ENCODE assay signal across 8 cellular contexts in genomic region chr3:115623414-115623868, GRCh38. TPM values are rescaled to one million over a fixed set of nuclear protein-coding genes. Genes with fewer than 3 reads are reported as not detected.
DNase-seq lines count a peak whose midpoint lies in the region; ATAC-seq and TF ChIP-seq lines count a peak whose summit lies in the region.

TSS of gene GAP43 (plus strand) at chr3:115623510. CDS start at chr3:115623690, 180 bp downstream.

- H3K4me3 Mint-ChIP-seq in WTC11 (peak within 1 kb of the TSS; percentile 81), osteocyte (ENCODE audit: unreplicated experiment) (peak within 1 kb of the TSS; percentile 75)

- peak within 1 kb of the TSS; percentile 98 for H3K27ac Mint-ChIP-seq in WTC11
- H3K27ac Mint-ChIP-seq in osteocyte (ENCODE audit: unreplicated experiment) = peak within 1 kb of the TSS; percentile 5

- H3K9me3 Mint-ChIP-seq in WTC11 (no peaks in the 10 kb centered on the region), osteocyte (ENCODE audit: unreplicated experiment) (no peaks in the 10 kb centered on the region)

- H3K4me1 ChIP-seq in HUES48 (ENCODE audit: control insufficient read depth, insufficient read depth, low read length) = peaks cover 40% of the 10 kb centered on the region
- peaks cover 9% of the 10 kb centered on the region for H3K4me1 ChIP-seq in cardiac muscle cell (ENCODE audit: low read depth)

- H3K4me1 Mint-ChIP-seq in WTC11 (peaks cover 33% of the 10 kb centered on the region), osteocyte (ENCODE audit: unreplicated experiment) (peaks cover 15% of the 10 kb centered on the region)

- no peak for TF ChIP-seq CTCF in WTC11 (IDR thresholded peaks at IDR 0.05)
- no peak for TF ChIP-seq CTCF in cardiac muscle cell (IDR thresholded peaks at IDR 0.05; ENCODE audit: low read depth, low read length)
- no peak for TF ChIP-seq CTCF in osteocyte (IDR thresholded peaks at IDR 0.05)

- H3K27ac ChIP-seq in HUES48 (ENCODE audit: low read depth, low read length) (peak within 1 kb of the TSS; percentile 13), cardiac muscle cell (no peak within 1 kb of the TSS)

- CTCF ChIA-PET in WTC11 (lab: Charles Lee) = interaction anchor here (0.9 to 2.0 kb wide), 3 partner anchors 38 to 161 kb away, joined by 3 to 7 read pairs (median 5); no protein-coding TSS in a partner anchor

- DNase-seq in AG08395 (ENCODE audit: low spot score) (peak; percentile 70), WTC11 (ENCODE audit: low spot score) (peak; percentile 73), cardiac muscle cell (ENCODE audit: low read depth in 1 of 2, low spot score in 1 of 2) (peak; percentile 49 to 86), osteocyte (ENCODE audit: extremely low spot score, unreplicated experiment) (no peak), NCI-H1048 (lab: John Stamatoyannopoulos, UW) (no peak)

- H3K9ac ChIP-seq in HUES48 (ENCODE audit: low read depth, low read length) = peak within 1 kb of the TSS; percentile 71; the same call in 1 of the 2 replicates

- H3K27me3 ChIP-seq in HUES48 (ENCODE audit: control insufficient read depth, insufficient read depth, low read length) (peaks cover 15% of the 10 kb centered on the region; the same call in 1 of the 2 replicates), cardiac muscle cell (peaks cover 30% of the 10 kb centered on the region)

- ATAC-seq in WTC11 (peak; percentile 90), HG03354 (IDR thresholded peaks at IDR 0.05; ENCODE audit: poor library complexity, severe bottlenecking, unreplicated experiment) (no peak), GM19328 (IDR thresholded peaks at IDR 0.05; ENCODE audit: unreplicated experiment) (no peak)

- POLR2A ChIA-PET in WTC11 (lab: Charles Lee) = interaction anchor here (0.9 to 1.3 kb wide), 2 partner anchors 34 to 36 kb away, joined by 3 to 5 read pairs; no protein-coding TSS in a partner anchor

- peak within 1 kb of the TSS; percentile 82 for H3K4me3 ChIP-seq in HUES48 (ENCODE audit: low read depth, low read length)
- H3K4me3 ChIP-seq in cardiac muscle cell = peak within 1 kb of the TSS; percentile 29

- H3K27me3 Mint-ChIP-seq in WTC11 (ENCODE audit: low read depth) = peaks cover 8% of the 10 kb centered on the region
- peaks cover 29% of the 10 kb centered on the region for H3K27me3 Mint-ChIP-seq in osteocyte (ENCODE audit: unreplicated experiment)

- H3K36me3 ChIP-seq in HUES48 (ENCODE audit: control insufficient read depth, insufficient read depth, low read length) (no peaks in the 10 kb centered on the region), cardiac muscle cell (no peaks in the 10 kb centered on the region)

- no peaks in the 10 kb centered on the region for H3K9me3 ChIP-seq in HUES48 (ENCODE audit: control insufficient read depth, insufficient read depth, low read length)
- H3K9me3 ChIP-seq in cardiac muscle cell (ENCODE audit: low read depth) = no peaks in the 10 kb centered on the region

- H3K36me3 Mint-ChIP-seq in WTC11 (no peaks in the 10 kb centered on the region), osteocyte (ENCODE audit: unreplicated experiment) (no peaks in the 10 kb centered on the region)

TF ChIP-seq in WTC11, 78 proteins besides CTCF, POLR2A, EP300 and RAD21 (continues in another document):
- TF ChIP-seq NFE2L1 (CRISPR knock-in tag; IDR thresholded peaks at IDR 0.05) (peak; percentile 75; the same call in 1 of the 2 replicates), MAX (CRISPR knock-in tag; IDR thresholded peaks at IDR 0.05) (peak; percentile 69; the same call in 1 of the 2 replicates), ZBTB21 (CRISPR knock-in tag; IDR thresholded peaks at IDR 0.05; ENCODE audit: borderline replicate concordance) (peak; percentile 24; the same call in 1 of the 2 replicates), FOXK1 (CRISPR knock-in tag; IDR thresholded peaks at IDR 0.05) (peak; percentile 25; the same call in 1 of the 2 replicates), ZNF263 (CRISPR knock-in tag; IDR thresholded peaks at IDR 0.05; ENCODE audit: low read depth) (no peak), NFATC4 (CRISPR knock-in tag; IDR thresholded peaks at IDR 0.05) (no peak), RELA (CRISPR knock-in tag; IDR thresholded peaks at IDR 0.05; ENCODE audit: borderline replicate concordance) (no peak), ZNF416 (CRISPR knock-in tag; IDR thresholded peaks at IDR 0.05) (no peak), SMAD3 (CRISPR knock-in tag; IDR thresholded peaks at IDR 0.05; ENCODE audit: borderline replicate concordance) (peak; percentile 62; the same call in 1 of the 2 replicates), HMGA2 (CRISPR knock-in tag; IDR thresholded peaks at IDR 0.05) (no peak), ESRRA (CRISPR knock-in tag; IDR thresholded peaks at IDR 0.05; ENCODE audit: borderline replicate concordance) (no peak), ZNF281 (CRISPR knock-in tag; IDR thresholded peaks at IDR 0.05) (0 out of 2 replicates have a peak, but pooled peaks have one; percentile 49), FOXP4 (CRISPR knock-in tag; IDR thresholded peaks at IDR 0.05) (peak; percentile 82), ATF3 (CRISPR knock-in tag; conservative IDR thresholded peaks at IDR 0.05) (no peak), AR (CRISPR knock-in tag; IDR thresholded peaks at IDR 0.05) (no peak), ETV6 (CRISPR knock-in tag; IDR thresholded peaks at IDR 0.05) (peak; percentile 59; the same call in 1 of the 2 replicates), CBFB (CRISPR knock-in tag; IDR thresholded peaks at IDR 0.05; ENCODE audit: low read depth) (no peak), SP1 (CRISPR knock-in tag; conservative IDR thresholded peaks at IDR 0.05) (0 out of 2 replicates have a peak, but pooled peaks have one; percentile 23)

RNA-seq across cellular contexts. Expression of gene GAP43, which starts in this region (rescaled TPM):
- total RNA-seq in WTC11 (2021) = 16.8 to 19.9 TPM (median 17.2 TPM) in 3 replicates
- total RNA-seq in cardiac muscle cell = 2.1 and 6.4 TPM in 2 replicates
- 2.9 and 5.7 TPM in 2 replicates for polyA plus RNA-seq in cardiac muscle cell
- 2.3 and 3.2 TPM in 2 replicates for total RNA-seq in osteocyte

Comparison
In these comparisons a context has a peak if more than half of its experiments do, and no peak if none do; other contexts are left out.
1. DNase-seq: peak in AG08395 (single experiment), WTC11 (single experiment) and cardiac muscle cell (2 of 2); none in osteocyte (single experiment) and NCI-H1048 (single experiment).